In genomic region chr22:35352214-35353111, GRCh38 we compare ENCODE assay signal across 8 cellular contexts. TPM values are rescaled to one million over a fixed set of nuclear protein-coding genes. Genes with fewer than 3 reads are reported as not detected.
A peak's percentile ranks its signal among the peaks of the same experiment; 100 is the strongest.
DNase-seq lines count a peak whose midpoint lies in the region; ATAC-seq and TF ChIP-seq lines count a peak whose summit lies in the region.

No MANE protein-coding gene starts in this region.

- intact Hi-C loops in posterior vena cava (cut with DNase I) = loop anchor here in 1 of 2 donors (10.0 kb wide), 2 partner anchors 232 to 262 kb away; partner anchors contain the start of gene MB

- DNase-seq in M059J (ENCODE audit: low read depth) (peak; percentile 25), posterior vena cava (ENCODE audit: low spot score) (peak; percentile 94), NCI-H2081 (lab: John Stamatoyannopoulos, UW) (no peak), NCI-H2029 (lab: John Stamatoyannopoulos, UW) (no peak), mesenteric fat pad (ENCODE audit: low spot score) (no peak)
- peak; percentile 25 to 30 for DNase-seq in activated CD4-positive, alpha-beta T cell treated with anti-CD3 and anti-CD28 coated beads, Interleukin-2, amount 50 U/mL, for 4 hours

- peaks cover 6% of the 10 kb centered on the region for H3K27me3 ChIP-seq in gastroesophageal sphincter

- H3K36me3 ChIP-seq in gastroesophageal sphincter = peaks cover 0 to 16% of the 10 kb centered on the region in 2 donors

- H3K27ac ChIP-seq in gastroesophageal sphincter = peak overlapping the region in 3 of 4 donors; percentile 63 to 89 (median 85)

- TF ChIP-seq EP300 in gastroesophageal sphincter (IDR thresholded peaks at IDR 0.05) = no peak

- H3K4me1 ChIP-seq in gastroesophageal sphincter = peaks cover 0 to 44% (median 4%) of the 10 kb centered on the region in 3 donors

- peak; percentile 29 for ATAC-seq in gastroesophageal sphincter

- no peaks in the 10 kb centered on the region for H3K9me3 ChIP-seq in gastroesophageal sphincter

- no peak overlapping the region for H3K4me3 ChIP-seq in gastroesophageal sphincter

- TF ChIP-seq POLR2A in gastroesophageal sphincter (IDR thresholded peaks at IDR 0.05) = peak; percentile 15 to 26

- 44 to 67% methylated on average over 1 to 4 of the region's 19 CpGs for WGBS in gastroesophageal sphincter (ENCODE audit: low coverage in 1 of 2), 2 donors

- TF ChIP-seq CTCF in GM12873 (IDR thresholded peaks at IDR 0.05; ENCODE audit: insufficient read depth, low read depth, low read length, missing control alignments) (peak; percentile 57), gastroesophageal sphincter (IDR thresholded peaks at IDR 0.05) (peak in 3 of 4 experiments; percentile 21 to 35 (median 28))

RNA-seq across cellular contexts. Expression of gene HMOX1, which starts 28.4 kb away (rescaled TPM):
- total RNA-seq in M059J (2014; rRNA removed; shearing (Covaris generic)) = 9.4 and 14.9 TPM in 2 replicates
- 100 to 1,000 TPM in 1 of 4 donors, 10 to 100 TPM in 2, 1 to 10 TPM in 1; 3.0 to 317 (median 12.7) TPM for total RNA-seq in gastroesophageal sphincter
- 10 to 100 TPM; 14.4 to 42.4 TPM for total RNA-seq in posterior vena cava
- 87.0 TPM for total RNA-seq in mesenteric fat pad

RNA-seq across cellular contexts. Expression of gene MCM5, which starts 47.5 kb away (rescaled TPM):
- total RNA-seq in M059J (2014; rRNA removed; shearing (Covaris generic)) = 54.9 and 88.6 TPM in 2 replicates
- total RNA-seq in gastroesophageal sphincter (10 to 100 TPM; 14.5 to 19.2 (median 15.3) TPM), posterior vena cava (10 to 100 TPM; 15.2 to 17.3 TPM), mesenteric fat pad (12.4 TPM)

RNA-seq across cellular contexts. Expression of gene TOM1, which starts 52.8 kb away (rescaled TPM):
- 17.1 and 21.4 TPM in 2 replicates for total RNA-seq in M059J (2014; rRNA removed; shearing (Covaris generic))
- 10 to 100 TPM; 22.3 to 40.3 (median 34.1) TPM for total RNA-seq in gastroesophageal sphincter
- total RNA-seq in posterior vena cava = 10 to 100 TPM; 32.1 to 34.0 TPM
- total RNA-seq in mesenteric fat pad = 83.2 TPM

Comparison
In these comparisons a context has a peak if more than half of its experiments do, and no peak if none do; other contexts are left out.
1. DNase-seq: peak in M059J (single experiment), activated CD4-positive, alpha-beta T cell treated with anti-CD3 and anti-CD28 coated beads, Interleukin-2, amount 50 U/mL, for 4 hours (2 of 2) and posterior vena cava (single experiment); none in NCI-H2081 (0 of 2), NCI-H2029 (single experiment) and mesenteric fat pad (single experiment).